In genomic region chr7:45971661-45972175, GRCh38 we compare ENCODE assay signal across 23 cellular contexts. TPM values are rescaled to one million over a fixed set of nuclear protein-coding genes. Genes with fewer than 3 reads are reported as not detected.
A peak's percentile ranks its signal among the peaks of the same experiment; 100 is the strongest.
DNase-seq lines count a peak whose midpoint lies in the region; ATAC-seq, FAIRE-seq and TF ChIP-seq lines count a peak whose summit lies in the region.
"Had no signal": no experiment of that assay in that cellular context is flagged by ENCODE, and none has a peak within 500 bp of the region (broad histone marks: within the 10 kb centered on the region; RNA-seq: fewer than 3 reads in every experiment).

No MANE protein-coding gene starts in this region.

- CTCF ChIA-PET in A549 (lab: Yijun Ruan, JAX): interaction anchor here (7.1 kb wide), 1 partner anchor 49 kb away, joined by 57 read pairs; the partner anchor contains the start of gene IGFBP3

- no peak for FAIRE-seq in A549 (lab: Jason Lieb, UNC)
- FAIRE-seq: HTR-8/SVneo had no signal

- WGBS in A549 (ENCODE audit: missing lambda C conversion rate): 91% methylated on average over 5 of the region's 5 CpGs
- 96% methylated on average over 5 of the region's 5 CpGs for WGBS in smooth muscle cell (ENCODE audit: low lambda C conversion rate)

- no peak for TF ChIP-seq CTCF in A549 (IDR thresholded peaks at IDR 0.05)
- TF ChIP-seq CTCF in ascending aorta (IDR thresholded peaks at IDR 0.05): no peak
- no peak for TF ChIP-seq CTCF in smooth muscle cell (IDR thresholded peaks at IDR 0.05; ENCODE audit: borderline replicate concordance, insufficient read depth, poor library complexity, severe bottlenecking)

- H4K20me1 ChIP-seq in smooth muscle cell (ENCODE audit: low read depth): no peaks in the 10 kb centered on the region
- H4K20me1 ChIP-seq: BLaER1 had no signal

- no peak for ATAC-seq in A549
- ATAC-seq: PC-3 had no signal

- peaks cover 6% of the 10 kb centered on the region for H3F3A ChIP-seq in smooth muscle cell (ENCODE audit: low read depth)

- no peaks in the 10 kb centered on the region for H3K79me2 ChIP-seq in smooth muscle cell (ENCODE audit: low read depth)

- no peak for TF ChIP-seq POLR2A in A549 (IDR thresholded peaks at IDR 0.05; ENCODE audit: low read length)

- POLR2A ChIA-PET in A549 (lab: Yijun Ruan, JAX): no interaction called here

- H3K27ac ChIP-seq in A549 (peak overlapping the region; percentile 14 to 98; a peak in 3 of 6 replicates), ascending aorta (peak overlapping the region; percentile 61 to 79), smooth muscle cell (ENCODE audit: low read depth) (peak overlapping the region; percentile 82)
- H3K27ac ChIP-seq: BLaER1, GM23248, KMS-11 had no signal

- no peak overlapping the region for H3K9ac ChIP-seq in smooth muscle cell (ENCODE audit: low read depth)
- H3K9ac ChIP-seq: BLaER1, GM23248, KMS-11 had no signal

- H2AFZ ChIP-seq in smooth muscle cell (ENCODE audit: low read depth): no peak overlapping the region
- H2AFZ ChIP-seq: GM23248 had no signal

- no peak for TF ChIP-seq RAD21 in A549 (conservative IDR thresholded peaks at IDR 0.05 in 1 of 2, IDR thresholded peaks at IDR 0.05 in 1 of 2)

- peaks cover 13% of the 10 kb centered on the region; the same call in 2 of the 3 replicates for H3K9me3 ChIP-seq in A549
- no peaks in the 10 kb centered on the region for H3K9me3 ChIP-seq in ascending aorta
- no peaks in the 10 kb centered on the region for H3K9me3 ChIP-seq in smooth muscle cell (replicated peaks; ENCODE audit: low read depth)
- H3K9me3 ChIP-seq: BLaER1, HAP-1 had no signal

- intact Hi-C loops in ascending aorta (cut with DNase I): loop anchor here (2.0 kb wide), 1 partner anchor 13 kb away; no protein-coding TSS in a partner anchor

- peaks cover 35% of the 10 kb centered on the region for H3K4me1 ChIP-seq in A549
- H3K4me1 ChIP-seq in ascending aorta: peaks cover 0 to 13% of the 10 kb centered on the region in 2 donors
- no peaks in the 10 kb centered on the region for H3K4me1 ChIP-seq in smooth muscle cell (ENCODE audit: low read depth)
- H3K4me1 ChIP-seq: BLaER1, HAP-1 had no signal

- DNase-seq in A549 (ENCODE audit: low read depth in 1 of 2, low spot score in 1 of 2) (no peak), ascending aorta (ENCODE audit: low spot score in 2 of 2) (peak in 1 of 2 donors; percentile 35), kidney tubule cell (ENCODE audit: low spot score) (peak; percentile 12), smooth muscle cell (lab: John Stamatoyannopoulos, UW; ENCODE audit: unreplicated experiment) (no peak), mesenteric fat pad (ENCODE audit: low spot score) (no peak), UCSD-AML1 (lab: John Stamatoyannopoulos, UW; ENCODE audit: unreplicated experiment) (no peak), NCI-H82 (lab: John Stamatoyannopoulos, UW) (no peak)
- DNase-seq: CD4-positive, CD25-positive, alpha-beta regulatory T cell; DMS153; DND-41; GM23248; HFFc6; MM.1S; NCI-H2029; NCI-H446; NCI-H524 treated with DMSO at 0.1 percent for 48 hours; NCI-H774; NK-92 treated with Interleukin-12 subunit alpha and Interleukin-12 subunit beta, amount 100 ng/mL, for 24 hours; PC-3 had no signal

- H3K36me3 ChIP-seq in ascending aorta (no peaks in the 10 kb centered on the region), smooth muscle cell (ENCODE audit: low read depth) (no peaks in the 10 kb centered on the region)
- H3K36me3 ChIP-seq: BLaER1, HAP-1 had no signal

- H3K4me2 ChIP-seq in A549 (no peak overlapping the region), smooth muscle cell (no peak overlapping the region)
- H3K4me2 ChIP-seq: BLaER1, KMS-11 had no signal

- no peak for TF ChIP-seq EP300 in A549 (IDR thresholded peaks at IDR 0.05)

- H3K4me3 ChIP-seq in A549 (no peak overlapping the region), ascending aorta (no peak overlapping the region), smooth muscle cell (no peak overlapping the region)
- H3K4me3 ChIP-seq: BLaER1, GM23248, HAP-1 had no signal

- H3K27me3 ChIP-seq in ascending aorta (no peaks in the 10 kb centered on the region), smooth muscle cell (ENCODE audit: low read depth) (no peaks in the 10 kb centered on the region)
- H3K27me3 ChIP-seq: BLaER1 had no signal

TF ChIP-seq in A549, 52 proteins besides CTCF, POLR2A, EP300 and RAD21:
- no peak for TF ChIP-seq SREBF2 (IDR thresholded peaks at IDR 0.05)
- no peak for TF ChIP-seq RCOR1 (IDR thresholded peaks at IDR 0.05; ENCODE audit: low read depth, low read length)
- TF ChIP-seq TP53 (CRISPR knock-in tag; IDR thresholded peaks at IDR 0.05): no peak
- no peak for TF ChIP-seq MYC (IDR thresholded peaks at IDR 0.05; ENCODE audit: borderline replicate concordance, low read length)
- TF ChIP-seq ZFP36 (IDR thresholded peaks at IDR 0.05; ENCODE audit: borderline replicate concordance, partially characterized antibody): no peak
- TF ChIP-seq NR3C1 (IDR thresholded peaks at IDR 0.05): no peak
- TF ChIP-seq ZNF302 (CRISPR knock-in tag; IDR thresholded peaks at IDR 0.05): no peak
- TF ChIP-seq CHD4 (IDR thresholded peaks at IDR 0.05; ENCODE audit: borderline replicate concordance): no peak
- TF ChIP-seq FOSL2 (IDR thresholded peaks at IDR 0.05): no peak
- no peak for TF ChIP-seq FOSL2 (CRISPR knock-in tag; IDR thresholded peaks at IDR 0.05)
- TF ChIP-seq ZSCAN20 (CRISPR knock-in tag; IDR thresholded peaks at IDR 0.05): no peak
- no peak for TF ChIP-seq EHMT2 (IDR thresholded peaks at IDR 0.05; ENCODE audit: low read depth)

RNA-seq across cellular contexts. Expression of gene IGFBP3, which starts 50.6 kb away (rescaled TPM):
- 291 and 316 TPM in 2 replicates for polyA plus RNA-seq in A549 (2011; rRNA removed)
- polyA plus RNA-seq in A549 (2012; cell fraction: cytosol; rRNA removed): 154 and 218 TPM in 2 replicates
- 290 and 454 TPM in 2 replicates for polyA plus RNA-seq in A549 (2012; cell fraction: nucleus; rRNA removed)
- polyA plus RNA-seq in A549 (2017; fragmentation: RNase III; extraction: RNeasy Plus Mini Kit Qiagen cat#74134 plus additional on column Dnase treatment): 153 to 187 TPM (median 159 TPM) in 3 replicates
- polyA minus RNA-seq in A549 (2011; rRNA and poly(A)+ RNA removed): 147 and 182 TPM in 2 replicates
- 763 TPM for total RNA-seq in ascending aorta
- 4,025 and 5,098 TPM in 2 replicates for total RNA-seq in smooth muscle cell
- 1,776 and 1,956 TPM in 2 replicates for polyA plus RNA-seq in smooth muscle cell
- 223 TPM for total RNA-seq in mesenteric fat pad
